Comparison of ENCODE assay signal across 8 cellular contexts in genomic region chr6:90103056-90103793, GRCh38.
DNase-seq lines count a peak whose midpoint lies in the region; ATAC-seq and TF ChIP-seq lines count a peak whose summit lies in the region.

No MANE protein-coding gene starts in this region.

- dilution Hi-C loops in mammary epithelial cell (cut with HindIII; ENCODE audit: low sequenced_read_pairs) = no loop called here

- H3F3A ChIP-seq in GM23248 (ENCODE audit: insufficient read depth) = peaks cover 9% of the 10 kb centered on the region; the same call in 1 of the 2 replicates

- H3K27me3 ChIP-seq in mammary epithelial cell (ENCODE audit: insufficient read depth, low read length) (no peaks in the 10 kb centered on the region), trophoblast cell (ENCODE audit: insufficient read depth, low read length) (no peaks in the 10 kb centered on the region), GM23248 (replicated peaks; ENCODE audit: insufficient read depth) (no peaks in the 10 kb centered on the region; the same call in 1 of the 2 replicates)

- H3K14ac ChIP-seq in trophoblast cell (ENCODE audit: low read length) = no peak overlapping the region

- DNase-seq in MCF 10A (ENCODE audit: unreplicated experiment) (peak; percentile 82), mammary epithelial cell (no peak), T-helper 22 cell (ENCODE audit: low read depth) (peak; percentile 20), trophoblast cell (peak in 1 of 2 donors; percentile 26), GM23248 (no peak), GM13977 (ENCODE audit: low spot score) (no peak), posterior vena cava (ENCODE audit: low spot score) (no peak)

- H3K18ac ChIP-seq in trophoblast cell (ENCODE audit: low read length) = peak overlapping the region; percentile 41

- no peak overlapping the region for H3K4ac ChIP-seq in trophoblast cell (ENCODE audit: low read depth, low read length)

- no peak overlapping the region for H2BK12ac ChIP-seq in trophoblast cell (ENCODE audit: low read length)

- H2AK5ac ChIP-seq in trophoblast cell (ENCODE audit: low read length) = no peak overlapping the region

- in situ Hi-C loops in mammary epithelial cell (cut with MboI; ENCODE audit: low sequenced_read_pairs in 2 of 2) (no loop called here), GM23248 (cut with MboI) (no loop called here), GM13977 (cut with MboI; ENCODE audit: low pct_unique_long_range_greater_than_20kb, low sequenced_read_pairs, unreplicated experiment) (no loop called here)

- no peaks in the 10 kb centered on the region for H3K9me2 ChIP-seq in GM23248 (ENCODE audit: insufficient read depth)

- H2BK5ac ChIP-seq in trophoblast cell (ENCODE audit: low read depth, low read length, poor library complexity) = no peak overlapping the region

- H3K4me3 ChIP-seq in mammary epithelial cell (replicated peaks in 1 of 3; ENCODE audit: insufficient read depth in 1 of 3, low read depth in 2 of 3, low read length in 3 of 3) (no peak overlapping the region), trophoblast cell (ENCODE audit: low read depth, low read length) (no peak overlapping the region), GM23248 (no peak overlapping the region)

- H3K4me2 ChIP-seq in mammary epithelial cell (ENCODE audit: insufficient read depth, low read depth, low read length) = no peak overlapping the region
- no peak overlapping the region for H3K4me2 ChIP-seq in trophoblast cell (ENCODE audit: low read length)
- no peak overlapping the region for H3K4me2 ChIP-seq in GM23248 (ENCODE audit: unreplicated experiment)

- no peak overlapping the region for H4K8ac ChIP-seq in trophoblast cell (ENCODE audit: low read depth, low read length)

- no peak overlapping the region for H4K12ac ChIP-seq in trophoblast cell (ENCODE audit: low read depth, low read length)

- H3K4me1 ChIP-seq in mammary epithelial cell (ENCODE audit: insufficient read depth, low read length) (peaks cover 15% of the 10 kb centered on the region), trophoblast cell (ENCODE audit: control insufficient read depth in 1 of 2, insufficient read depth in 2 of 2, low read length in 2 of 2) (peaks cover 2 to 3% of the 10 kb centered on the region in 2 experiments), GM23248 (ENCODE audit: insufficient read depth) (peaks cover 5% of the 10 kb centered on the region)

- peaks cover 35% of the 10 kb centered on the region for H3K4me1 Mint-ChIP-seq in MCF 10A (ENCODE audit: insufficient read depth, unreplicated experiment)

- CTCF ChIA-PET in MCF 10A (lab: Yijun Ruan, JAX) = no interaction called here
- CTCF ChIA-PET in mammary epithelial cell (lab: Charles Lee; ENCODE audit: low non-redundant PET) = no interaction called here

- H3K36me3 Mint-ChIP-seq in MCF 10A (ENCODE audit: insufficient read depth, unreplicated experiment) = no peaks in the 10 kb centered on the region

- H3K79me2 ChIP-seq in mammary epithelial cell (ENCODE audit: insufficient read depth, low read length) (no peaks in the 10 kb centered on the region), trophoblast cell (ENCODE audit: control insufficient read depth, insufficient read depth, low read length, poor library complexity) (no peaks in the 10 kb centered on the region), GM23248 (ENCODE audit: insufficient read depth) (no peaks in the 10 kb centered on the region)

- H3K36me3 ChIP-seq in mammary epithelial cell (ENCODE audit: insufficient read depth, low read length) (no peaks in the 10 kb centered on the region), trophoblast cell (ENCODE audit: control insufficient read depth in 1 of 2, insufficient read depth in 2 of 2, low read length in 2 of 2) (no peaks in the 10 kb centered on the region), GM23248 (ENCODE audit: low read depth) (no peaks in the 10 kb centered on the region)

- no peaks in the 10 kb centered on the region for H3K9me3 Mint-ChIP-seq in MCF 10A (ENCODE audit: unreplicated experiment)

- no TSS peak for BruUV-seq in MCF 10A (replicated peaks; lab: Mats Ljungman, UMichigan)
- no TSS peak for BruUV-seq in mammary epithelial cell (replicated peaks; lab: Mats Ljungman, UMichigan)

- no peak for TF ChIP-seq CTCF in MCF 10A (IDR thresholded peaks at IDR 0.05; ENCODE audit: unreplicated experiment)
- TF ChIP-seq CTCF in mammary epithelial cell (conservative IDR thresholded peaks at IDR 0.05 in 1 of 2, IDR thresholded peaks at IDR 0.05 in 1 of 2; ENCODE audit: extremely low read depth in 1 of 2, insufficient read depth in 1 of 2, low read depth in 1 of 2, low read length in 2 of 2) = no peak
- TF ChIP-seq CTCF in GM13977 (IDR thresholded peaks at IDR 0.05; ENCODE audit: extremely low read depth, insufficient read depth, missing control alignments) = no peak

- H2AFZ ChIP-seq in mammary epithelial cell (ENCODE audit: low read depth, low read length) (no peak overlapping the region), trophoblast cell (ENCODE audit: insufficient read depth, low read length, poor library complexity) (no peak overlapping the region), GM23248 (no peak overlapping the region)

- peaks cover 5% of the 10 kb centered on the region for H3K79me1 ChIP-seq in trophoblast cell (ENCODE audit: low read length)

- intact Hi-C loops in MCF 10A (cut with micrococcal nuclease) = no loop called here
- intact Hi-C loops in mammary epithelial cell (cut with micrococcal nuclease) = no loop called here
- intact Hi-C loops in posterior vena cava (cut with DNase I) = no loop called here

- H3K4me3 Mint-ChIP-seq in MCF 10A (ENCODE audit: unreplicated experiment) = no peak overlapping the region

- no peak overlapping the region for H4K91ac ChIP-seq in trophoblast cell (ENCODE audit: low read depth, low read length)

- no peak overlapping the region for H3K23ac ChIP-seq in trophoblast cell (ENCODE audit: low read length)

- peaks cover 10% of the 10 kb centered on the region for H3K9me3 ChIP-seq in mammary epithelial cell (replicated peaks; ENCODE audit: insufficient read depth, low read length)
- H3K9me3 ChIP-seq in trophoblast cell (ENCODE audit: insufficient read depth, low read depth, low read length) = peaks cover 2% of the 10 kb centered on the region
- no peaks in the 10 kb centered on the region for H3K9me3 ChIP-seq in GM23248 (ENCODE audit: low read depth)

- no peak overlapping the region for H3K27ac Mint-ChIP-seq in MCF 10A (ENCODE audit: low read depth, unreplicated experiment)

- H4K20me1 ChIP-seq in mammary epithelial cell (ENCODE audit: insufficient read depth, low read length) (no peaks in the 10 kb centered on the region), GM23248 (ENCODE audit: insufficient read depth) (no peaks in the 10 kb centered on the region)

- WGBS in mammary epithelial cell (ENCODE audit: low coverage, missing lambda C conversion rate) = 97% methylated on average over 13 of the region's 13 CpGs
- WGBS in trophoblast cell (ENCODE audit: extremely low coverage, insufficient coverage, insufficient read length) = 100% methylated on average over 3 of the region's 13 CpGs
- WGBS in GM23248 (ENCODE audit: low coverage in 1 of 2, low lambda C conversion rate in 2 of 2, missing lambda C conversion rate in 2 of 2), 2 experiments = 92% methylated on average over 13 of the region's 13 CpGs

- ATAC-seq in HG03039 (IDR thresholded peaks at IDR 0.05; ENCODE audit: unreplicated experiment) = peak; percentile 60

- POLR2A ChIA-PET in MCF 10A (lab: Yijun Ruan, JAX) = interaction anchor here (0.6 kb wide), 1 partner anchor 121 kb away, joined by 3 read pairs; no protein-coding TSS in a partner anchor

- no peak overlapping the region for H2BK120ac ChIP-seq in trophoblast cell (ENCODE audit: insufficient read depth, low read length, poor library complexity)

- no peak overlapping the region for H3K9ac ChIP-seq in mammary epithelial cell (ENCODE audit: insufficient read depth, low read length)
- no peak overlapping the region for H3K9ac ChIP-seq in trophoblast cell (ENCODE audit: low read length)
- no peak overlapping the region for H3K9ac ChIP-seq in GM23248

- no peak overlapping the region for H3K27ac ChIP-seq in mammary epithelial cell (ENCODE audit: insufficient read depth, low read depth, low read length)
- no peak overlapping the region for H3K27ac ChIP-seq in trophoblast cell (ENCODE audit: low read depth, low read length)
- H3K27ac ChIP-seq in GM23248 = no peak overlapping the region

- H3K27me3 Mint-ChIP-seq in MCF 10A (ENCODE audit: insufficient read depth, unreplicated experiment) = no peaks in the 10 kb centered on the region

Comparison
In these comparisons a context has a peak if more than half of its experiments do, and no peak if none do; other contexts are left out.
1. DNase-seq: peak in MCF 10A (single experiment) and T-helper 22 cell (single experiment); none in mammary epithelial cell (single experiment), GM23248 (single experiment), GM13977 (single experiment) and posterior vena cava (single experiment).